Comparison of ENCODE assay signal across 8 cellular contexts in the genomic region with DNA sequence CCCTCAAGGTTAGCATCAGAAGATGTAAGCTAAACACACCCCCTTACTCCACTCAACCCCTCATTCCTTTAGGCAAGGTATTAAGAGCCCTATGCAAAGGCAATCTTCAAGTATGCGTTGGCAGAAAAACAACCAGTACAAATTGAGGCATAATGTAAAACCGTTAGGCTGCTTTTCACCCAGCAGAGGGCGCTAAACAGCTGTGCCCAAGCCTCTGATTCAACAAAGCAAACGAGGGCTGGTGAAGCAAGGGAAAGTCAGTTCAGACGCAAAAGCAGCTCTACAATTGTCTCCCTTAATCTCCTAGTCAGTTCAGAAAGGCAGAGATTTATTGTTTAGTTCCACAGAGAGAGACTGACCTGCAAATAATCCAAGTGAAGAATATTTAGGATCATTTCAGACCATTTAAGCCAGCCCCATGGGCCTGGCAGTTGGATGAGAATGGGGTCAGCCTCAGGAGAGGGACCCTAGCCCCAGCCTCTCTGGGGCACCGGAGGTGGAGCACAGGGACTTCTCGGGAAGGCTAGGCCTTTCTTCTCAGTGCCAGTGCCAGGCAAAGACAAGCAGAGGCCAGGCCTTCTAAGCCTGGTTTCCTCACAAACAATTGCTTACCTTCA. TPM values are rescaled to one million over a fixed set of nuclear protein-coding genes. Genes with fewer than 3 reads are reported as not detected.
DNase-seq lines count a peak whose midpoint lies in the region; ATAC-seq and TF ChIP-seq lines count a peak whose summit lies in the region.

No MANE protein-coding gene starts in this region.

- H3K4me3 ChIP-seq in HUES48 (ENCODE audit: low read depth, low read length) = no peak overlapping the region
- no peak overlapping the region for H3K4me3 ChIP-seq in endodermal cell (ENCODE audit: low read length)

- WGBS in endodermal cell (ENCODE audit: insufficient coverage in 1 of 2, insufficient read length in 1 of 2), 2 experiments = 8 to 27% methylated on average over 5 to 7 of the region's 7 CpGs

- H3K4me3 Mint-ChIP-seq in endodermal cell (no peak overlapping the region), mesothelial cell of epicardium (no peak overlapping the region)

- TF ChIP-seq CTCF in endodermal cell (conservative IDR thresholded peaks at IDR 0.05) (peak; percentile 98), mesothelial cell of epicardium (IDR thresholded peaks at IDR 0.05; ENCODE audit: unreplicated experiment) (peak; percentile 90)

- H3K27ac Mint-ChIP-seq in endodermal cell (peak overlapping the region; percentile 78), mesothelial cell of epicardium (peak overlapping the region; percentile 43)

- peak overlapping the region; percentile 86 for H3K27ac ChIP-seq in HUES48 (ENCODE audit: low read depth, low read length)
- H3K27ac ChIP-seq in endodermal cell (ENCODE audit: low read depth, low read length) = peak overlapping the region; percentile 8

- in situ Hi-C loops in G401 (cut with HindIII; ENCODE audit: low sequenced_read_pairs) = no loop called here

- H3K36me3 ChIP-seq in HUES48 (ENCODE audit: control insufficient read depth, insufficient read depth, low read length) (no peaks in the 10 kb centered on the region), endodermal cell (ENCODE audit: control insufficient read depth, insufficient read depth, low read length) (peaks cover 27% of the 10 kb centered on the region)

- peak; percentile 89 for DNase-seq in G401 (ENCODE audit: low spot score)
- peak; percentile 75 to 76 for DNase-seq in NOMO-1 (lab: John Stamatoyannopoulos, UW; ENCODE audit: unreplicated experiment in 2 of 2)
- peak; percentile 48 to 55 for DNase-seq in activated CD8-positive, alpha-beta memory T cell treated with anti-CD3 and anti-CD28 coated beads for 4 hours (ENCODE audit: low read depth in 2 of 2)
- DNase-seq in endodermal cell = peak; percentile 85
- DNase-seq in mesothelial cell of epicardium (ENCODE audit: low spot score in 2 of 2, unreplicated experiment in 2 of 2) = peak; percentile 35 to 65
- DNase-seq in stimulated activated CD8-positive, alpha-beta memory T cell treated with anti-CD3 and anti-CD28 coated beads, Interleukin-4, amount 100 ng/mL, for 24 hours (ENCODE audit: low read depth) = peak; percentile 51

- H3K27me3 Mint-ChIP-seq in endodermal cell (ENCODE audit: insufficient read depth) (no peaks in the 10 kb centered on the region), mesothelial cell of epicardium (ENCODE audit: low read depth) (no peaks in the 10 kb centered on the region)

- no peak for ATAC-seq in GM19324 (IDR thresholded peaks at IDR 0.05; ENCODE audit: low FRiP score, unreplicated experiment)

- no peaks in the 10 kb centered on the region for H3K36me3 Mint-ChIP-seq in endodermal cell (ENCODE audit: low read depth)
- no peaks in the 10 kb centered on the region for H3K36me3 Mint-ChIP-seq in mesothelial cell of epicardium

- H3K9me3 Mint-ChIP-seq in endodermal cell = no peaks in the 10 kb centered on the region
- H3K9me3 Mint-ChIP-seq in mesothelial cell of epicardium = no peaks in the 10 kb centered on the region

- H3K9me3 ChIP-seq in HUES48 (ENCODE audit: control insufficient read depth, insufficient read depth, low read length) (no peaks in the 10 kb centered on the region), endodermal cell (ENCODE audit: control insufficient read depth, low read length) (no peaks in the 10 kb centered on the region)

- peaks cover 45% of the 10 kb centered on the region for H3K4me1 Mint-ChIP-seq in endodermal cell
- peaks cover 22% of the 10 kb centered on the region for H3K4me1 Mint-ChIP-seq in mesothelial cell of epicardium

- peak overlapping the region; percentile 47; the same call in 1 of the 2 replicates for H3K9ac ChIP-seq in HUES48 (ENCODE audit: low read depth, low read length)
- peak overlapping the region; percentile 11 for H3K9ac ChIP-seq in endodermal cell (ENCODE audit: extremely low read depth, low read length, poor library complexity, severe bottlenecking)

- H3K4me1 ChIP-seq in HUES48 (ENCODE audit: control insufficient read depth, insufficient read depth, low read length) (peaks cover 20% of the 10 kb centered on the region), endodermal cell (ENCODE audit: control insufficient read depth, insufficient read depth, low read length) (peaks cover 31% of the 10 kb centered on the region)

- H3K27me3 ChIP-seq in HUES48 (ENCODE audit: control insufficient read depth, insufficient read depth, low read length) (no peaks in the 10 kb centered on the region), endodermal cell (ENCODE audit: control insufficient read depth, insufficient read depth, low read length, poor library complexity, severe bottlenecking) (no peaks in the 10 kb centered on the region)

RNA-seq across cellular contexts. Expression of a gene that starts 23.5 kb away (rescaled TPM):
- 22.7 and 25.5 TPM in 2 replicates for total RNA-seq in G401 (2014; rRNA removed; shearing (Covaris generic))
- 10 to 100 TPM; 61.1 to 69.6 TPM for total RNA-seq in endodermal cell
- 46.6 TPM for polyA plus RNA-seq in endodermal cell (2013, experiment 1 of 2)
- polyA plus RNA-seq in endodermal cell (2013, experiment 2 of 2) = 43.7 TPM
- total RNA-seq in mesothelial cell of epicardium = 61.8 to 64.9 TPM (median 64.4 TPM) in 3 replicates
